In the genomic region with DNA sequence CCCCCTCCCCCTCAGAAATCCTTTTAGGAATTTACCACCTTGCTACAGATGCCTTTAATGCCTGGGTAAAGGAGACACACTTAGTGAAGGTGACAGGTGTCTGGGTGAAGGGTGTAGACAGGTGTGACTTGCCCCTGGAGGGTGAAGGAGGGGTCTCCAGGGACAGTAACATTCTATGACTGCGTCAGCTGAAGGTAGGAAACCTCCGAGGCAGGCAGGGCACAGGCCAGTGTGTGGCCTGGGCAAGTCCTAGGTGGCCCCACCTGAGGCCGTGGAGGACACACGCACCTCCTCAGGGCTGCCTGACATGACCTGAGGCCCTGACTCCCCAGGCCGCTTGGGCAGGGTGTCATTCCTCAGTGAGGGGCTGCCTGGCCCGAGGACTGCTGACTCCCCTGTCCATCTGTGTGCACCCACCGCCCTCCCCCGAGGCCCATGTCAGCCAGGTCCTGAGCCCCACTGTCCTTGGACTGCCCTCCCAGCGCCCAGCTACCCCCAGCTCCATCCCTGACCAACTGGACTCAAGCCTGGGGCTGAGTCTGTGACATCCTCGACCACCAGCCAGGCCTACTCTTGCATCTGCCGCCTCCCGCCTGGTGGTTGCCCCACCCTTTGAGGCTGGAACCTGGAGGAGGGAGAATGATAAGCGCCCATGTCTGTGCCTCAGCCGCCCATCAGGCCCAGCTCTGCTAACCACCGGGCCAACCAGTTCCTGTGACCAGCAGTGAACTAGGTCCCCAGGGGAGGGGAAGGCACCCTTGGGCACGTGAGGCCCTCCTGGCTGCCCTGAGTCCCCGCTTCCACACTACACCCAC, we compare ENCODE assay signal across 15 cellular contexts. TPM values are rescaled to one million over a fixed set of nuclear protein-coding genes. Genes with fewer than 3 reads are reported as not detected.
DNase-seq lines count a peak whose midpoint lies in the region; ATAC-seq and TF ChIP-seq lines count a peak whose summit lies in the region.
"Had no signal": no experiment of that assay in that cellular context is flagged by ENCODE, and none has a peak within 500 bp of the region (broad histone marks: within the 10 kb centered on the region; RNA-seq: fewer than 3 reads in every experiment).

No MANE protein-coding gene starts in this region.

- no peak for TF ChIP-seq CTCF in right lobe of liver (IDR thresholded peaks at IDR 0.05)
- TF ChIP-seq CTCF in nephron progenitor cell (IDR thresholded peaks at IDR 0.05) = no peak

- peak overlapping the region in 2 of 3 donors; percentile 22 to 59 for H3K27ac ChIP-seq in right lobe of liver
- no peak overlapping the region for H3K27ac ChIP-seq in aorta (ENCODE audit: low read depth in 1 of 2, low read length in 2 of 2)
- H3K27ac ChIP-seq: ascending aorta, epithelial cell of prostate, SJSA1, testis had no signal

- H3K36me3 ChIP-seq in right lobe of liver (no peaks in the 10 kb centered on the region), aorta (ENCODE audit: control insufficient read depth in 1 of 2, insufficient read depth in 2 of 2, low read length in 1 of 2) (peaks cover 0 to 8% of the 10 kb centered on the region in 2 donors)

- no peak overlapping the region for H3K27ac Mint-ChIP-seq in activated naive CD8-positive, alpha-beta T cell treated with anti-CD3 and anti-CD28 coated beads, Interleukin-2, amount 10 ng/mL, durations not matched to agents 7 days and 5 days
- H3K27ac Mint-ChIP-seq in activated naive CD8-positive, alpha-beta T cell treated with anti-CD3 and anti-CD28 coated beads for 36 hours = no peak overlapping the region
- peak overlapping the region; percentile 48 for H3K27ac Mint-ChIP-seq in activated T-helper 2 cell treated with anti-CD3 and anti-CD28 coated beads, Interferon-gamma antibody, Interleukin-2, Interleukin-4, amounts not matched to agents 10 μg/mL and 5 μg/mL and 100 μg/mL, durations not matched to agents 14 hours and 24 hours and 36 hours
- H3K27ac Mint-ChIP-seq in nephron progenitor cell = no peak overlapping the region

- no peak overlapping the region for H3K4me3 Mint-ChIP-seq in activated naive CD8-positive, alpha-beta T cell treated with anti-CD3 and anti-CD28 coated beads, Interleukin-2, amount 10 ng/mL, durations not matched to agents 7 days and 5 days
- no peak overlapping the region for H3K4me3 Mint-ChIP-seq in activated naive CD8-positive, alpha-beta T cell treated with anti-CD3 and anti-CD28 coated beads for 36 hours
- no peak overlapping the region for H3K4me3 Mint-ChIP-seq in activated T-helper 2 cell treated with anti-CD3 and anti-CD28 coated beads, Interferon-gamma antibody, Interleukin-2, Interleukin-4, amounts not matched to agents 10 μg/mL and 5 μg/mL and 100 μg/mL, durations not matched to agents 14 hours and 24 hours and 36 hours (ENCODE audit: low read depth)
- no peak overlapping the region for H3K4me3 Mint-ChIP-seq in nephron progenitor cell

- no peaks in the 10 kb centered on the region for H3K9me3 Mint-ChIP-seq in activated naive CD8-positive, alpha-beta T cell treated with anti-CD3 and anti-CD28 coated beads, Interleukin-2, amount 10 ng/mL, durations not matched to agents 7 days and 5 days
- no peaks in the 10 kb centered on the region for H3K9me3 Mint-ChIP-seq in activated naive CD8-positive, alpha-beta T cell treated with anti-CD3 and anti-CD28 coated beads for 36 hours
- no peaks in the 10 kb centered on the region for H3K9me3 Mint-ChIP-seq in activated T-helper 2 cell treated with anti-CD3 and anti-CD28 coated beads, Interferon-gamma antibody, Interleukin-2, Interleukin-4, amounts not matched to agents 10 μg/mL and 5 μg/mL and 100 μg/mL, durations not matched to agents 14 hours and 24 hours and 36 hours
- H3K9me3 Mint-ChIP-seq in nephron progenitor cell = no peaks in the 10 kb centered on the region

- no peak for ATAC-seq in activated naive CD8-positive, alpha-beta T cell treated with anti-CD3 and anti-CD28 coated beads, Interleukin-2, amount 10 ng/mL, durations not matched to agents 7 days and 5 days (ENCODE audit: low read depth)
- ATAC-seq in right lobe of liver = no peak
- no peak for ATAC-seq in aorta (ENCODE audit: low FRiP score)

- DNase-seq in activated naive CD8-positive, alpha-beta T cell treated with anti-CD3 and anti-CD28 coated beads, Interleukin-2, amount 10 ng/mL, durations not matched to agents 7 days and 5 days = peak; percentile 26
- no peak for DNase-seq in activated naive CD8-positive, alpha-beta T cell treated with anti-CD3 and anti-CD28 coated beads for 36 hours
- no peak for DNase-seq in activated T-helper 2 cell treated with anti-CD3 and anti-CD28 coated beads, Interferon-gamma antibody, Interleukin-2, Interleukin-4, amounts not matched to agents 10 μg/mL and 5 μg/mL and 100 μg/mL, durations not matched to agents 14 hours and 24 hours and 36 hours (ENCODE audit: low spot score)
- DNase-seq in right lobe of liver (peak; percentile 28 to 65 (median 51)), aorta (peak; percentile 59 to 69), SKM-1 (lab: John Stamatoyannopoulos, UW; ENCODE audit: unreplicated experiment) (no peak), kidney tubule cell (ENCODE audit: low spot score) (no peak), nephron progenitor cell (no peak)
- DNase-seq: activated CD4-positive, alpha-beta T cell treated with anti-CD3 and anti-CD28 coated beads for 4 hours; stimulated activated CD4-positive, alpha-beta T cell treated with anti-CD3 and anti-CD28 coated beads, Interleukin-4, amount 100 ng/mL, for 24 hours; testis had no signal

- POLR2A ChIA-PET in activated naive CD8-positive, alpha-beta T cell treated with anti-CD3 and anti-CD28 coated beads, Interleukin-2, amount 10 ng/mL, durations not matched to agents 7 days and 5 days (lab: Charles Lee) = no interaction called here

- H3K4me1 ChIP-seq in right lobe of liver (peaks cover 0 to 10% (median 3%) of the 10 kb centered on the region in 4 donors), aorta (ENCODE audit: control insufficient read depth in 1 of 2, insufficient read depth in 2 of 2, low read length in 2 of 2) (no peaks in the 10 kb centered on the region)

- TF ChIP-seq POLR2A in right lobe of liver (IDR thresholded peaks at IDR 0.05) = no peak

- no peaks in the 10 kb centered on the region for H3K27me3 ChIP-seq in right lobe of liver
- H3K27me3 ChIP-seq in aorta (ENCODE audit: control insufficient read depth in 1 of 2, insufficient read depth in 2 of 2, low read length in 1 of 2) = no peaks in the 10 kb centered on the region
- H3K27me3 ChIP-seq: ascending aorta, SJSA1, testis had no signal

- H3K27me3 Mint-ChIP-seq in activated naive CD8-positive, alpha-beta T cell treated with anti-CD3 and anti-CD28 coated beads, Interleukin-2, amount 10 ng/mL, durations not matched to agents 7 days and 5 days = no peaks in the 10 kb centered on the region
- H3K27me3 Mint-ChIP-seq in activated naive CD8-positive, alpha-beta T cell treated with anti-CD3 and anti-CD28 coated beads for 36 hours = no peaks in the 10 kb centered on the region
- H3K27me3 Mint-ChIP-seq in activated T-helper 2 cell treated with anti-CD3 and anti-CD28 coated beads, Interferon-gamma antibody, Interleukin-2, Interleukin-4, amounts not matched to agents 10 μg/mL and 5 μg/mL and 100 μg/mL, durations not matched to agents 14 hours and 24 hours and 36 hours (ENCODE audit: low read depth) = no peaks in the 10 kb centered on the region
- no peaks in the 10 kb centered on the region for H3K27me3 Mint-ChIP-seq in nephron progenitor cell (ENCODE audit: low read depth, poor library complexity)

- H3K36me3 Mint-ChIP-seq in activated naive CD8-positive, alpha-beta T cell treated with anti-CD3 and anti-CD28 coated beads, Interleukin-2, amount 10 ng/mL, durations not matched to agents 7 days and 5 days = peaks cover 7% of the 10 kb centered on the region
- H3K36me3 Mint-ChIP-seq in activated naive CD8-positive, alpha-beta T cell treated with anti-CD3 and anti-CD28 coated beads for 36 hours = peaks cover 3% of the 10 kb centered on the region
- H3K36me3 Mint-ChIP-seq in activated T-helper 2 cell treated with anti-CD3 and anti-CD28 coated beads, Interferon-gamma antibody, Interleukin-2, Interleukin-4, amounts not matched to agents 10 μg/mL and 5 μg/mL and 100 μg/mL, durations not matched to agents 14 hours and 24 hours and 36 hours (ENCODE audit: low read depth) = peaks cover 27% of the 10 kb centered on the region
- peaks cover 4% of the 10 kb centered on the region for H3K36me3 Mint-ChIP-seq in nephron progenitor cell (ENCODE audit: low read depth)

- intact Hi-C loops in activated T-helper 2 cell treated with anti-CD3 and anti-CD28 coated beads, Interferon-gamma antibody, Interleukin-2, Interleukin-4, amounts not matched to agents 10 μg/mL and 5 μg/mL and 100 μg/mL, durations not matched to agents 14 hours and 24 hours and 36 hours (cut with micrococcal nuclease) = no loop called here
- intact Hi-C loops in right lobe of liver (cut with DNase I) = loop anchor here (5.0 to 10.0 kb wide), 2 partner anchors 188 to 190 kb away; no protein-coding TSS in a partner anchor
- intact Hi-C loops in aorta (cut with DNase I) = no loop called here

- 73% methylated on average over 2 of the region's 17 CpGs for WGBS in right lobe of liver (ENCODE audit: insufficient coverage, low coverage, low lambda C conversion rate, missing lambda C conversion rate)
- 86 to 87% methylated on average over 15 to 17 of the region's 17 CpGs for WGBS in aorta, 2 donors

- no peak overlapping the region for H3K4me3 ChIP-seq in right lobe of liver
- H3K4me3 ChIP-seq in aorta (ENCODE audit: low read length in 2 of 2) = no peak overlapping the region
- H3K4me3 ChIP-seq: ascending aorta, SJSA1, testis had no signal

- H3K9me3 ChIP-seq in right lobe of liver (no peaks in the 10 kb centered on the region), aorta (ENCODE audit: control insufficient read depth, low read length) (no peaks in the 10 kb centered on the region)
- H3K9me3 ChIP-seq: ascending aorta, SJSA1, testis had no signal

- peaks cover 4% of the 10 kb centered on the region for H3K4me1 Mint-ChIP-seq in activated naive CD8-positive, alpha-beta T cell treated with anti-CD3 and anti-CD28 coated beads, Interleukin-2, amount 10 ng/mL, durations not matched to agents 7 days and 5 days
- H3K4me1 Mint-ChIP-seq in activated naive CD8-positive, alpha-beta T cell treated with anti-CD3 and anti-CD28 coated beads for 36 hours = peaks cover 5% of the 10 kb centered on the region
- peaks cover 9% of the 10 kb centered on the region for H3K4me1 Mint-ChIP-seq in activated T-helper 2 cell treated with anti-CD3 and anti-CD28 coated beads, Interferon-gamma antibody, Interleukin-2, Interleukin-4, amounts not matched to agents 10 μg/mL and 5 μg/mL and 100 μg/mL, durations not matched to agents 14 hours and 24 hours and 36 hours (ENCODE audit: low read depth)
- H3K4me1 Mint-ChIP-seq in nephron progenitor cell = peaks cover 14% of the 10 kb centered on the region

RNA-seq across cellular contexts. Expression of gene CARD19, which starts 18.4 kb away (rescaled TPM):
- total RNA-seq in activated naive CD8-positive, alpha-beta T cell treated with anti-CD3 and anti-CD28 coated beads, Interleukin-2, amount 10 ng/mL, durations not matched to agents 7 days and 5 days = 10 to 100 TPM; 68.1 to 68.2 TPM
- total RNA-seq in activated naive CD8-positive, alpha-beta T cell treated with anti-CD3 and anti-CD28 coated beads for 36 hours = 10 to 100 TPM; 36.5 to 38.6 TPM
- total RNA-seq in activated T-helper 2 cell treated with anti-CD3 and anti-CD28 coated beads, Interferon-gamma antibody, Interleukin-2, Interleukin-4, amounts not matched to agents 10 μg/mL and 5 μg/mL and 100 μg/mL, durations not matched to agents 14 hours and 24 hours and 36 hours = 52.6 and 57.2 TPM in 2 replicates
- total RNA-seq in right lobe of liver (10 to 100 TPM in 3 of 6 experiments, 1 to 10 TPM in 3; 6.3 to 31.7 (median 12.1) TPM), aorta (10 to 100 TPM; 47.7 to 50.5 TPM)
- 10 to 100 TPM; 80.1 to 92.3 TPM for polyA plus RNA-seq in aorta

RNA-seq across cellular contexts. Expression of gene NINJ1, which starts 19.7 kb away (rescaled TPM):
- total RNA-seq in activated naive CD8-positive, alpha-beta T cell treated with anti-CD3 and anti-CD28 coated beads, Interleukin-2, amount 10 ng/mL, durations not matched to agents 7 days and 5 days = 10 to 100 TPM; 29.5 to 30.4 TPM
- 10 to 100 TPM; 74.9 to 77.8 TPM for total RNA-seq in activated naive CD8-positive, alpha-beta T cell treated with anti-CD3 and anti-CD28 coated beads for 36 hours
- 113 and 114 TPM in 2 replicates for total RNA-seq in activated T-helper 2 cell treated with anti-CD3 and anti-CD28 coated beads, Interferon-gamma antibody, Interleukin-2, Interleukin-4, amounts not matched to agents 10 μg/mL and 5 μg/mL and 100 μg/mL, durations not matched to agents 14 hours and 24 hours and 36 hours
- total RNA-seq in right lobe of liver (100 to 1,000 TPM in 1 of 6 experiments, 10 to 100 TPM in 5; 35.6 to 103 (median 65.1) TPM), aorta (10 to 100 TPM; 66.8 to 80.3 TPM)
- 100 to 1,000 TPM in 1 of 2 donors, 10 to 100 TPM in 1; 46.7 to 113 TPM for polyA plus RNA-seq in aorta

RNA-seq across cellular contexts. Expression of gene SUSD3, which starts 55.9 kb away (rescaled TPM):
- total RNA-seq in activated naive CD8-positive, alpha-beta T cell treated with anti-CD3 and anti-CD28 coated beads, Interleukin-2, amount 10 ng/mL, durations not matched to agents 7 days and 5 days = 10 to 100 TPM; 68.0 to 70.4 TPM
- total RNA-seq in activated naive CD8-positive, alpha-beta T cell treated with anti-CD3 and anti-CD28 coated beads for 36 hours = 10 to 100 TPM; 27.1 to 28.8 TPM
- 29.7 and 36.4 TPM in 2 replicates for total RNA-seq in activated T-helper 2 cell treated with anti-CD3 and anti-CD28 coated beads, Interferon-gamma antibody, Interleukin-2, Interleukin-4, amounts not matched to agents 10 μg/mL and 5 μg/mL and 100 μg/mL, durations not matched to agents 14 hours and 24 hours and 36 hours
- total RNA-seq in right lobe of liver = 10 to 100 TPM in 4 of 6 experiments, 1 to 10 TPM in 2; 6.5 to 51.5 (median 31.2) TPM
- total RNA-seq in aorta = 10 to 100 TPM in 1 of 2 donors, 1 to 10 TPM in 1; 3.8 to 10.3 TPM
- polyA plus RNA-seq in aorta = 1 to 10 TPM; 2.6 to 5.0 TPM
- total RNA-seq: ascending aorta, HT1080, SJSA1 had no signal

Comparison
In these comparisons a context has a peak if more than half of its experiments do, and no peak if none do; other contexts are left out.
1. DNase-seq: peak in activated naive CD8-positive, alpha-beta T cell treated with anti-CD3 and anti-CD28 coated beads, Interleukin-2, amount 10 ng/mL, durations not matched to agents 7 days and 5 days (single experiment), right lobe of liver (3 of 3) and aorta (2 of 2); none in activated naive CD8-positive, alpha-beta T cell treated with anti-CD3 and anti-CD28 coated beads for 36 hours (single experiment), activated T-helper 2 cell treated with anti-CD3 and anti-CD28 coated beads, Interferon-gamma antibody, Interleukin-2, Interleukin-4, amounts not matched to agents 10 μg/mL and 5 μg/mL and 100 μg/mL, durations not matched to agents 14 hours and 24 hours and 36 hours (single experiment), SKM-1 (single experiment), kidney tubule cell (single experiment) and nephron progenitor cell (single experiment).
2. H3K27ac ChIP-seq: peak in right lobe of liver (2 of 3); none in aorta (0 of 2).
3. intact Hi-C loops: an anchor here in right lobe of liver (5.0 to 10.0 kb wide); none called in activated T-helper 2 cell treated with anti-CD3 and anti-CD28 coated beads, Interferon-gamma antibody, Interleukin-2, Interleukin-4, amounts not matched to agents 10 μg/mL and 5 μg/mL and 100 μg/mL, durations not matched to agents 14 hours and 24 hours and 36 hours and aorta.